16 cellular contexts compared by ENCODE assay signal in genomic region chr11:13368041-13368446, GRCh38.
DNase-seq lines count a peak whose midpoint lies in the region; ATAC-seq and TF ChIP-seq lines count a peak whose summit lies in the region.
"Had no signal": no experiment of that assay in that cellular context is flagged by ENCODE, and none has a peak within 500 bp of the region (broad histone marks: within the 10 kb centered on the region; RNA-seq: fewer than 3 reads in every experiment).

No MANE protein-coding gene starts in this region.

- no peaks in the 10 kb centered on the region for H3K27me3 Mint-ChIP-seq in stimulated activated naive B cell treated with anti-CD40 and anti-IgM and Interleukin-4, amounts not matched to agents 10 μg/mL and 1 μg/mL and 100 μg/mL, for 72 hours
- no peaks in the 10 kb centered on the region for H3K27me3 Mint-ChIP-seq in activated naive CD8-positive, alpha-beta T cell treated with anti-CD3 and anti-CD28 coated beads, Interleukin-2, amount 50 U/mL, for 24 hours

- no peak for TF ChIP-seq EP300 in gastroesophageal sphincter (IDR thresholded peaks at IDR 0.05)

- no peaks in the 10 kb centered on the region for H3K27me3 ChIP-seq in trophoblast cell (ENCODE audit: insufficient read depth, low read length)
- no peaks in the 10 kb centered on the region for H3K27me3 ChIP-seq in vagina
- no peaks in the 10 kb centered on the region for H3K27me3 ChIP-seq in gastroesophageal sphincter
- H3K27me3 ChIP-seq: adrenal gland, neutrophil had no signal

- no peaks in the 10 kb centered on the region for H3K4me1 Mint-ChIP-seq in stimulated activated naive B cell treated with anti-CD40 and anti-IgM and Interleukin-4, amounts not matched to agents 10 μg/mL and 1 μg/mL and 100 μg/mL, for 72 hours
- H3K4me1 Mint-ChIP-seq in activated naive CD8-positive, alpha-beta T cell treated with anti-CD3 and anti-CD28 coated beads, Interleukin-2, amount 50 U/mL, for 24 hours = no peaks in the 10 kb centered on the region

- no peak overlapping the region for H2BK5ac ChIP-seq in trophoblast cell (ENCODE audit: low read depth, low read length, poor library complexity)

- H3K9ac ChIP-seq in trophoblast cell (ENCODE audit: low read length) = no peak overlapping the region

- TF ChIP-seq CTCF in epithelial cell of proximal tubule (conservative IDR thresholded peaks at IDR 0.05; ENCODE audit: low read depth, low read length) (no peak), vagina (IDR thresholded peaks at IDR 0.05) (no peak), gastroesophageal sphincter (IDR thresholded peaks at IDR 0.05) (no peak)

- peak overlapping the region; percentile 39 for H3K27ac ChIP-seq in trophoblast cell (ENCODE audit: low read depth, low read length)
- H3K27ac ChIP-seq in vagina = no peak overlapping the region
- no peak overlapping the region for H3K27ac ChIP-seq in gastroesophageal sphincter
- H3K27ac ChIP-seq: adrenal gland, lower lobe of right lung, neutrophil had no signal

- peak overlapping the region; percentile 59 for H4K91ac ChIP-seq in trophoblast cell (ENCODE audit: low read depth, low read length)

- peak; percentile 62 for DNase-seq in ELR (ENCODE audit: low read depth)
- DNase-seq in epithelial cell of proximal tubule (ENCODE audit: low read depth) = peak; percentile 23
- peak; percentile 39 to 84 for DNase-seq in trophoblast cell
- DNase-seq in vagina (ENCODE audit: extremely low spot score in 2 of 2) = no peak
- no peak for DNase-seq in stimulated activated naive B cell treated with anti-CD40 and anti-IgM and Interleukin-4, amounts not matched to agents 10 μg/mL and 1 μg/mL and 100 μg/mL, for 72 hours
- no peak for DNase-seq in activated naive CD8-positive, alpha-beta T cell treated with anti-CD3 and anti-CD28 coated beads, Interleukin-2, amount 50 U/mL, for 24 hours
- DNase-seq: adrenal gland; CD8-positive, alpha-beta T cell; lower lobe of right lung; NCI-H1694; NCI-H774; substantia nigra had no signal

- H2AFZ ChIP-seq in trophoblast cell (ENCODE audit: insufficient read depth, low read length, poor library complexity) = no peak overlapping the region

- H3K4me3 Mint-ChIP-seq in stimulated activated naive B cell treated with anti-CD40 and anti-IgM and Interleukin-4, amounts not matched to agents 10 μg/mL and 1 μg/mL and 100 μg/mL, for 72 hours = no peak overlapping the region
- no peak overlapping the region for H3K4me3 Mint-ChIP-seq in activated naive CD8-positive, alpha-beta T cell treated with anti-CD3 and anti-CD28 coated beads, Interleukin-2, amount 50 U/mL, for 24 hours
- H3K4me3 Mint-ChIP-seq: CD8-positive, alpha-beta T cell had no signal

- no peak overlapping the region for H3K4me3 ChIP-seq in epithelial cell of proximal tubule (ENCODE audit: low read depth, low read length)
- H3K4me3 ChIP-seq in trophoblast cell (ENCODE audit: low read depth, low read length) = no peak overlapping the region
- H3K4me3 ChIP-seq in vagina = no peak overlapping the region
- no peak overlapping the region for H3K4me3 ChIP-seq in gastroesophageal sphincter
- H3K4me3 ChIP-seq: adrenal gland, K562, lower lobe of right lung had no signal

- H3K4ac ChIP-seq in trophoblast cell (ENCODE audit: low read depth, low read length) = peak overlapping the region; percentile 4

- H3K9me3 ChIP-seq in trophoblast cell (ENCODE audit: insufficient read depth, low read depth, low read length) = no peaks in the 10 kb centered on the region
- no peaks in the 10 kb centered on the region for H3K9me3 ChIP-seq in vagina
- no peaks in the 10 kb centered on the region for H3K9me3 ChIP-seq in gastroesophageal sphincter
- H3K9me3 ChIP-seq: adrenal gland, lower lobe of right lung, neutrophil had no signal

- peak overlapping the region; percentile 39 for H3K14ac ChIP-seq in trophoblast cell (ENCODE audit: low read length)

- WGBS in trophoblast cell (ENCODE audit: extremely low coverage, insufficient coverage, insufficient read length) = no CpG with 5 or more reads among the region's 5 CpGs
- 79 to 91% methylated on average over 3 to 5 of the region's 5 CpGs for WGBS in gastroesophageal sphincter (ENCODE audit: low coverage in 1 of 2), 2 donors

- TF ChIP-seq POLR2A in vagina (IDR thresholded peaks at IDR 0.05) (no peak), gastroesophageal sphincter (IDR thresholded peaks at IDR 0.05) (no peak)

- peak overlapping the region; percentile 60 for H2AK5ac ChIP-seq in trophoblast cell (ENCODE audit: low read length)

- H4K8ac ChIP-seq in trophoblast cell (ENCODE audit: low read depth, low read length) = peak overlapping the region; percentile 74

- H3K23ac ChIP-seq in trophoblast cell (ENCODE audit: low read length) = no peak overlapping the region

- H3K18ac ChIP-seq in trophoblast cell (ENCODE audit: low read length) = peak overlapping the region; percentile 49

- H3K36me3 ChIP-seq in trophoblast cell (ENCODE audit: control insufficient read depth in 1 of 2, insufficient read depth in 2 of 2, low read length in 2 of 2) (peaks cover 5 to 7% of the 10 kb centered on the region in 2 experiments), vagina (peaks cover 4 to 78% of the 10 kb centered on the region in 2 donors), gastroesophageal sphincter (peaks cover 0 to 100% of the 10 kb centered on the region in 2 donors)

- peaks cover 7 to 10% of the 10 kb centered on the region in 2 experiments for H3K4me1 ChIP-seq in trophoblast cell (ENCODE audit: control insufficient read depth in 1 of 2, insufficient read depth in 2 of 2, low read length in 2 of 2)
- H3K4me1 ChIP-seq in vagina = no peaks in the 10 kb centered on the region
- no peaks in the 10 kb centered on the region for H3K4me1 ChIP-seq in gastroesophageal sphincter
- H3K4me1 ChIP-seq: adrenal gland, lower lobe of right lung had no signal

- ATAC-seq in SK-N-SH treated with all-trans-retinoic acid at 6 μM for 48 hours = peak; percentile 91
- ATAC-seq in stimulated activated naive B cell treated with anti-CD40 and anti-IgM and Interleukin-4, amounts not matched to agents 10 μg/mL and 1 μg/mL and 100 μg/mL, for 72 hours (replicated peaks) = no peak
- ATAC-seq in activated naive CD8-positive, alpha-beta T cell treated with anti-CD3 and anti-CD28 coated beads, Interleukin-2, amount 50 U/mL, for 24 hours = no peak
- no peak for ATAC-seq in gastroesophageal sphincter
- ATAC-seq: CD8-positive, alpha-beta T cell; K562 had no signal

- no peak overlapping the region for H4K12ac ChIP-seq in trophoblast cell (ENCODE audit: low read depth, low read length)

- H3K9me3 Mint-ChIP-seq in stimulated activated naive B cell treated with anti-CD40 and anti-IgM and Interleukin-4, amounts not matched to agents 10 μg/mL and 1 μg/mL and 100 μg/mL, for 72 hours = no peaks in the 10 kb centered on the region
- no peaks in the 10 kb centered on the region for H3K9me3 Mint-ChIP-seq in activated naive CD8-positive, alpha-beta T cell treated with anti-CD3 and anti-CD28 coated beads, Interleukin-2, amount 50 U/mL, for 24 hours
- H3K9me3 Mint-ChIP-seq: CD8-positive, alpha-beta T cell had no signal

- intact Hi-C loops in vagina (cut with DNase I) = no loop called here

- H3K79me1 ChIP-seq in trophoblast cell (ENCODE audit: low read length) = peaks cover 6% of the 10 kb centered on the region

- H3K36me3 Mint-ChIP-seq in stimulated activated naive B cell treated with anti-CD40 and anti-IgM and Interleukin-4, amounts not matched to agents 10 μg/mL and 1 μg/mL and 100 μg/mL, for 72 hours = peaks cover 20 to 25% of the 10 kb centered on the region in 2 donors
- peaks cover 18% of the 10 kb centered on the region for H3K36me3 Mint-ChIP-seq in activated naive CD8-positive, alpha-beta T cell treated with anti-CD3 and anti-CD28 coated beads, Interleukin-2, amount 50 U/mL, for 24 hours (ENCODE audit: low read depth)

- no peak overlapping the region for H3K27ac Mint-ChIP-seq in stimulated activated naive B cell treated with anti-CD40 and anti-IgM and Interleukin-4, amounts not matched to agents 10 μg/mL and 1 μg/mL and 100 μg/mL, for 72 hours
- H3K27ac Mint-ChIP-seq in activated naive CD8-positive, alpha-beta T cell treated with anti-CD3 and anti-CD28 coated beads, Interleukin-2, amount 50 U/mL, for 24 hours = no peak overlapping the region
- H3K27ac Mint-ChIP-seq: CD8-positive, alpha-beta T cell had no signal

- no peaks in the 10 kb centered on the region for H3K79me2 ChIP-seq in trophoblast cell (ENCODE audit: control insufficient read depth, insufficient read depth, low read length, poor library complexity)

- H2BK120ac ChIP-seq in trophoblast cell (ENCODE audit: insufficient read depth, low read length, poor library complexity) = no peak overlapping the region

- H2BK12ac ChIP-seq in trophoblast cell (ENCODE audit: low read length) = peak overlapping the region; percentile 93

- peak overlapping the region; percentile 28 for H3K4me2 ChIP-seq in trophoblast cell (ENCODE audit: low read length)

TF ChIP-seq in SK-N-SH treated with all-trans-retinoic acid at 6 μM for 48 hours, 23 proteins besides CTCF, POLR2A, EP300 and RAD21 (continues in another document):
- TF ChIP-seq ESRRG (CRISPR knock-in tag; IDR thresholded peaks at IDR 0.05) (no peak), CSRNP3 (CRISPR knock-in tag; IDR thresholded peaks at IDR 0.05) (no peak), ZNF8 (CRISPR knock-in tag; IDR thresholded peaks at IDR 0.05) (no peak), BACH2 (CRISPR knock-in tag; IDR thresholded peaks at IDR 0.05; ENCODE audit: borderline replicate concordance) (no peak), PPARA (CRISPR knock-in tag; IDR thresholded peaks at IDR 0.05; ENCODE audit: borderline replicate concordance) (no peak), ISL1 (CRISPR knock-in tag; IDR thresholded peaks at IDR 0.05) (no peak), ARNTL (CRISPR knock-in tag; IDR thresholded peaks at IDR 0.05; ENCODE audit: borderline replicate concordance, low read depth) (no peak), ZFP3 (CRISPR knock-in tag; IDR thresholded peaks at IDR 0.05) (no peak), OSR1 (CRISPR knock-in tag; IDR thresholded peaks at IDR 0.05) (no peak)

Comparison
In these comparisons a context has a peak if more than half of its experiments do, and no peak if none do; other contexts are left out.
1. DNase-seq: peak in ELR (single experiment), epithelial cell of proximal tubule (single experiment) and trophoblast cell (2 of 2); none in vagina (0 of 2), stimulated activated naive B cell treated with anti-CD40 and anti-IgM and Interleukin-4, amounts not matched to agents 10 μg/mL and 1 μg/mL and 100 μg/mL, for 72 hours (single experiment) and activated naive CD8-positive, alpha-beta T cell treated with anti-CD3 and anti-CD28 coated beads, Interleukin-2, amount 50 U/mL, for 24 hours (single experiment).